In the genomic region with DNA sequence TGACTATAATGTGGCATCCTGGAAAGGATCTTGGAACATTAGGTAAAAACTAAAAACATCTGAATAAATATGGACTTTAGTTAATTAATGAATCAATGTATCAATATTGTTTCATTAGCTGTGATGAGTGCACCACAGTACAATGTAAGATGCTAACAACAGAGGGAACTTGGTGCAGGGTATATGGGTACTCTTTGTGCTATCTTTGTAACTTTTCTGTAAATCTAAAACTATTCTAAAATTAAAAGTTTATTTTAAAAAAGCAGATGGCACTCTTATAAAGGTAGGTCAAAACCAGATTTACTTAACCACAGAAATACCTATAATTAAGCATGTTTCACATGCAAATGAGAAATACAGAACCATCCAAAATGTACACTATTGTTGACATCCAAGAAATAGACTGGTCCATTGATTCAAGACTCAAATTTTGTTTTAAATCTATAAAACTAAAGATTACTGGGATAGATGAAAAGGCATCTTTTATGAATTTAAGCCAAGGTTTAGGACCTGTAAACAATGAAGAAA, we compare ENCODE assay signal across 21 cellular contexts.
"Had no signal": no experiment of that assay in that cellular context is flagged by ENCODE, and none has a peak within 500 bp of the region (broad histone marks: within the 10 kb centered on the region; RNA-seq: fewer than 3 reads in every experiment).

No MANE protein-coding gene starts in this region.

- H3K4me1 ChIP-seq: ascending aorta, left ventricle myocardium inferior, sigmoid colon, transverse colon, uterus had no signal

- H3K27me3 Mint-ChIP-seq: activated CD8-positive, alpha-beta T cell treated with anti-CD3 and anti-CD28 coated beads for 36 hours; activated T-helper 17 cell treated with anti-CD3 and anti-CD28 coated beads, Interleukin-2, amount 50 U/mL, for 72 hours; dendritic cell treated with granulocyte-macrophage colony-stimulating factor and Interleukin-4, amounts not matched to agents 40 ng/mL and 50 ng/mL, for 4 days had no signal

- H3K4me3 ChIP-seq: ascending aorta, left ventricle myocardium inferior, sigmoid colon, transverse colon, uterus had no signal

- DNase-seq: activated CD4-positive, alpha-beta T cell treated with anti-CD3 and anti-CD28 coated beads for 48 hours; activated CD4-positive, CD25-positive, alpha-beta regulatory T cell; activated CD8-positive, alpha-beta T cell treated with anti-CD3 and anti-CD28 coated beads for 36 hours; activated naive CD4-positive, alpha-beta T cell; activated T-cell treated with anti-CD3 and anti-CD28 coated beads, Interleukin-2, amount 50 U/mL, for 1 hour; cerebellar nuclear complex; effector memory CD4-positive, alpha-beta T cell; immature natural killer cell; kidney glomerular epithelial cell; left ventricle myocardium inferior; mammary epithelial cell; occipital lobe; posterior cingulate gyrus; sigmoid colon; stimulated activated CD4-positive, alpha-beta T cell treated with anti-CD3 and anti-CD28 coated beads, Interleukin-4, amount 100 ng/mL, for 4 hours; stimulated activated naive CD4-positive, alpha-beta T cell treated with Interleukin-2 at 50 U/mL for 16 hours; transverse colon; uterus had no signal

- H3K9me3 Mint-ChIP-seq: activated CD8-positive, alpha-beta T cell treated with anti-CD3 and anti-CD28 coated beads for 36 hours; activated T-helper 17 cell treated with anti-CD3 and anti-CD28 coated beads, Interleukin-2, amount 50 U/mL, for 72 hours; dendritic cell treated with granulocyte-macrophage colony-stimulating factor and Interleukin-4, amounts not matched to agents 40 ng/mL and 50 ng/mL, for 4 days; immature natural killer cell had no signal

- H3K27ac Mint-ChIP-seq: activated CD8-positive, alpha-beta T cell treated with anti-CD3 and anti-CD28 coated beads for 36 hours; activated T-helper 17 cell treated with anti-CD3 and anti-CD28 coated beads, Interleukin-2, amount 50 U/mL, for 72 hours; dendritic cell treated with granulocyte-macrophage colony-stimulating factor and Interleukin-4, amounts not matched to agents 40 ng/mL and 50 ng/mL, for 4 days had no signal

- H3K27ac ChIP-seq: ascending aorta, left ventricle myocardium inferior, sigmoid colon, transverse colon, uterus had no signal

- H3K4me3 Mint-ChIP-seq: activated CD8-positive, alpha-beta T cell treated with anti-CD3 and anti-CD28 coated beads for 36 hours; activated T-helper 17 cell treated with anti-CD3 and anti-CD28 coated beads, Interleukin-2, amount 50 U/mL, for 72 hours; dendritic cell treated with granulocyte-macrophage colony-stimulating factor and Interleukin-4, amounts not matched to agents 40 ng/mL and 50 ng/mL, for 4 days; immature natural killer cell had no signal

- H3K9me3 ChIP-seq: ascending aorta, left ventricle myocardium inferior, sigmoid colon, transverse colon, uterus had no signal

- H3K36me3 ChIP-seq: uterus had no signal

- H3K27me3 ChIP-seq: ascending aorta, sigmoid colon, transverse colon, uterus had no signal

- H3K4me1 Mint-ChIP-seq: activated T-helper 17 cell treated with anti-CD3 and anti-CD28 coated beads, Interleukin-2, amount 50 U/mL, for 72 hours; immature natural killer cell had no signal

- ATAC-seq: activated CD8-positive, alpha-beta T cell treated with anti-CD3 and anti-CD28 coated beads for 36 hours; activated T-helper 17 cell treated with anti-CD3 and anti-CD28 coated beads, Interleukin-2, amount 50 U/mL, for 72 hours had no signal
